In the genomic region with DNA sequence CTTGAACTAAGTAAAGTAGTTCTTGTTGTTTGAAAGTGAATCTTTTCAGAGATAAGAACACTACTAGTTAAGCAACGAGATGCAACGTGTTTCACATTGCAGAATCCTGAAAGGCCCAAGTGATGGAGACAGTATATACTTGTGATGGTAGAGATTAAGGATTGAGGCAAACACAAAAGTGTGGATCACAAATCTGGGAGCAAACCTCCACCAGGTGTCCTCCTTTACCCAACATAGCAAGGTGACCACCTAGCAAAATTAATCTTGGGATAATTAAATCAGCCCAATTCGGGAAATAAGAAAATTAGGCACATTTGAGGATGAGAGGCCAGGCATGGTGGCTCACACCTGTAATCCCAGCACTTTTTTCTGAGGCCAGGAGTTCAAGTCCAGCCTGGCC, we compare ENCODE assay signal across 19 cellular contexts.
DNase-seq lines count a peak whose midpoint lies in the region; TF ChIP-seq lines count a peak whose summit lies in the region.
"Had no signal": no experiment of that assay in that cellular context is flagged by ENCODE, and none has a peak within 500 bp of the region (broad histone marks: within the 10 kb centered on the region; RNA-seq: fewer than 3 reads in every experiment).

No MANE protein-coding gene starts in this region.

- H3K27me3 Mint-ChIP-seq in endodermal cell (ENCODE audit: insufficient read depth), result no peaks in the 10 kb centered on the region
- H3K27me3 Mint-ChIP-seq: activated CD4-positive, alpha-beta T cell treated with anti-CD3 and anti-CD28 coated beads for 36 hours; IgD-negative memory B cell had no signal

- no peaks in the 10 kb centered on the region for H3K9me3 ChIP-seq in A673 (ENCODE audit: low read depth, low read length, poor library complexity, severe bottlenecking)
- H3K9me3 ChIP-seq in endodermal cell (ENCODE audit: control insufficient read depth, low read length), result no peaks in the 10 kb centered on the region
- H3K9me3 ChIP-seq: esophagus muscularis mucosa had no signal

- H3K36me3 Mint-ChIP-seq in endodermal cell (ENCODE audit: low read depth), result peaks cover 3% of the 10 kb centered on the region
- H3K36me3 Mint-ChIP-seq: IgD-negative memory B cell had no signal

- H3K27me3 ChIP-seq in A673 (replicated peaks; ENCODE audit: insufficient read depth, low read depth, low read length, poor library complexity) (peaks cover 17% of the 10 kb centered on the region), endodermal cell (ENCODE audit: control insufficient read depth, insufficient read depth, low read length, poor library complexity, severe bottlenecking) (no peaks in the 10 kb centered on the region)
- H3K27me3 ChIP-seq: esophagus muscularis mucosa, tibial nerve had no signal

- in situ Hi-C loops in GM13977 (cut with MboI; ENCODE audit: low pct_unique_long_range_greater_than_20kb, low sequenced_read_pairs, unreplicated experiment), result no loop called here

- H3K36me3 ChIP-seq in A673 (ENCODE audit: insufficient read depth, low read length, poor library complexity, severe bottlenecking) (no peaks in the 10 kb centered on the region), endodermal cell (ENCODE audit: control insufficient read depth, insufficient read depth, low read length) (no peaks in the 10 kb centered on the region)
- H3K36me3 ChIP-seq: esophagus muscularis mucosa, tibial nerve had no signal

- BruUV-seq in A673 (replicated peaks; lab: Mats Ljungman, UMichigan), result no TSS peak

- H3K4me1 Mint-ChIP-seq in endodermal cell, result peaks cover 36% of the 10 kb centered on the region
- H3K4me1 Mint-ChIP-seq: activated CD4-positive, alpha-beta T cell treated with anti-CD3 and anti-CD28 coated beads for 36 hours; IgD-negative memory B cell had no signal

- CTCF ChIA-PET in A673 (lab: Charles Lee), result no interaction called here

- H3K9me3 Mint-ChIP-seq in endodermal cell, result peaks cover 9% of the 10 kb centered on the region
- H3K9me3 Mint-ChIP-seq: IgD-negative memory B cell; T-helper 2 cell treated with Interferon-gamma antibody and Interleukin-4, amounts not matched to agents 5 μg/mL and 100 μg/mL, for 36 hours had no signal

- no peak overlapping the region for H3K4me3 Mint-ChIP-seq in endodermal cell
- H3K4me3 Mint-ChIP-seq: activated CD4-positive, alpha-beta T cell treated with anti-CD3 and anti-CD28 coated beads for 36 hours; IgD-negative memory B cell; T-helper 2 cell treated with Interferon-gamma antibody and Interleukin-4, amounts not matched to agents 5 μg/mL and 100 μg/mL, for 36 hours had no signal

- DNase-seq in A673 (ENCODE audit: low spot score) (no peak), COR-L47 (lab: John Stamatoyannopoulos, UW) (peak; percentile 20), NCI-H146 treated with DMSO at 0.1 percent for 48 hours (lab: John Stamatoyannopoulos, UW; ENCODE audit: unreplicated experiment) (peak; percentile 25), endodermal cell (peak; percentile 58), GM13977 (ENCODE audit: low spot score) (no peak), EL (no peak), NCI-H446 treated with DMSO at 0.1 percent for 48 hours (lab: John Stamatoyannopoulos, UW) (no peak), GF-D8 (lab: John Stamatoyannopoulos, UW) (no peak)
- DNase-seq: activated CD4-positive, alpha-beta T cell treated with anti-CD3 and anti-CD28 coated beads for 36 hours; activated gamma-delta T cell treated with Interleukin-2 at 50 U/mL for 16 hours; anterior cingulate cortex; NCI-H1048; NCI-H774; stimulated activated CD4-positive, alpha-beta T cell treated with anti-CD3 and anti-CD28 coated beads, Interleukin-4, amount 100 ng/mL, for 4 hours had no signal

- 0 out of 2 replicates have a peak, but pooled peaks have one; percentile 11 for TF ChIP-seq CTCF in A673 (conservative IDR thresholded peaks at IDR 0.05; ENCODE audit: low read depth, low read length)
- TF ChIP-seq CTCF in endodermal cell (conservative IDR thresholded peaks at IDR 0.05), result peak; percentile 71
- no peak for TF ChIP-seq CTCF in GM13977 (IDR thresholded peaks at IDR 0.05; ENCODE audit: extremely low read depth, insufficient read depth, missing control alignments)

- intact Hi-C loops in A673 (cut with micrococcal nuclease; ENCODE audit: unreplicated experiment), result no loop called here

- H3K27ac ChIP-seq in A673 (ENCODE audit: low read depth, low read length, poor library complexity, severe bottlenecking) (no peak overlapping the region), endodermal cell (ENCODE audit: low read depth, low read length) (no peak overlapping the region)
- H3K27ac ChIP-seq: C4-2B, esophagus muscularis mucosa, tibial nerve had no signal

- H3K27ac Mint-ChIP-seq in endodermal cell, result no peak overlapping the region
- H3K27ac Mint-ChIP-seq: activated CD4-positive, alpha-beta T cell treated with anti-CD3 and anti-CD28 coated beads for 36 hours; IgD-negative memory B cell; T-helper 2 cell treated with Interferon-gamma antibody and Interleukin-4, amounts not matched to agents 5 μg/mL and 100 μg/mL, for 36 hours had no signal

- H3K4me3 ChIP-seq in A673 (ENCODE audit: low read depth, low read length, poor library complexity, severe bottlenecking) (no peak overlapping the region), endodermal cell (ENCODE audit: low read length) (no peak overlapping the region)
- H3K4me3 ChIP-seq: esophagus muscularis mucosa, tibial nerve had no signal

- no peak overlapping the region for H3K9ac ChIP-seq in endodermal cell (ENCODE audit: extremely low read depth, low read length, poor library complexity, severe bottlenecking)

- POLR2A ChIA-PET in A673 (lab: Charles Lee; ENCODE audit: low non-redundant PET), result no interaction called here

- 89 to 94% methylated on average over 3 of the region's 3 CpGs for WGBS in endodermal cell (ENCODE audit: insufficient coverage in 1 of 2, insufficient read length in 1 of 2), 2 experiments

- H3K4me1 ChIP-seq in A673 (ENCODE audit: insufficient read depth, low read length, poor library complexity, severe bottlenecking) (no peaks in the 10 kb centered on the region), endodermal cell (ENCODE audit: control insufficient read depth, insufficient read depth, low read length) (no peaks in the 10 kb centered on the region)
- H3K4me1 ChIP-seq: esophagus muscularis mucosa, tibial nerve had no signal

Comparison
In these comparisons a context has a peak if more than half of its experiments do, and no peak if none do; other contexts are left out.
1. DNase-seq: peak in COR-L47 (single experiment), NCI-H146 treated with DMSO at 0.1 percent for 48 hours (single experiment) and endodermal cell (single experiment); none in A673 (single experiment), GM13977 (single experiment), EL (single experiment), NCI-H446 treated with DMSO at 0.1 percent for 48 hours (single experiment) and GF-D8 (single experiment).